Comparison of ENCODE assay signal across 7 cellular contexts in the genomic region with DNA sequence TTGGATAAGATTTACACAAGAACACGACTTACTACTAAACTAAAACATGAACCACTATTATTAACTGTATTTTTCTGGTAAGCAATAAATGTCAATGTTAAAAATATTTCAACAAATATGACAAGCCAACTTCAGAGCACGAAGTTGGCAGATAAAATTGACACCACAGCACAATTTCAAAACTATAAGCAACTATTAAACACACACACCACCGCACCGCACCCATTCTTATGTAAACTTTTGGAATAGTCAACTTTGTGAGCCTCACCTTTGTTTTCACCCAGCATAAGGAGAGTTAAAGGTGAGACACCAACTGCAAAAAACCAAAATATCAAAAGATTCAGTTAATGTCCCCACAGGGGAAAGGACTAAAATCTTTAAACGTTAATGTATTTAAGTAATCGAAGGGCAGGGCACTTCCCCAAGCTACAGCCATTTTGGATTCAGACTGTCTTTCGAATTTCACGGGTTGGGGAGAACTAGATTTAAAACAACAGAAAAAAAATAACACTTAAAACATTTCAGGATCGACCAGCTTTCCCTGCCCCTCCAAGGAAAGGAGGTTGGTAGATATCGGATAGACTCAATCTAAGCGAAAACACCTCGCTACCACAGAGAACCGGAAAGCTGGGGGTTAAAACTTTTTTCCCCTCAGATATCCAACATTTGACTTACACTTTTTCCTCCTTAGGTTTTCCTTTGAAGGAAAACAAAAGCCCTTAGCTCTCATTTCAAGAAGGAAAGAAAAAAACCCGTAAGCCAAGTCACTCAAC. TPM values are rescaled to one million over a fixed set of nuclear protein-coding genes. Genes with fewer than 3 reads are reported as not detected.
DNase-seq lines count a peak whose midpoint lies in the region; ATAC-seq and TF ChIP-seq lines count a peak whose summit lies in the region.

No MANE protein-coding gene starts in this region.

- H3K27ac ChIP-seq in caudate nucleus (ENCODE audit: low read depth, low read length) (peak overlapping the region; percentile 95), mesodermal cell (ENCODE audit: low read depth, low read length, severe bottlenecking) (peak overlapping the region; percentile 86)

- H3K36me3 ChIP-seq in mesodermal cell (ENCODE audit: control insufficient read depth, insufficient read depth, low read length): no peaks in the 10 kb centered on the region

- H3K9me3 ChIP-seq in mesodermal cell (ENCODE audit: control insufficient read depth, low read length): no peaks in the 10 kb centered on the region

- ATAC-seq in HG03442 (IDR thresholded peaks at IDR 0.05; ENCODE audit: unreplicated experiment): no peak

- H3K4me3 ChIP-seq in GM12864 (ENCODE audit: low read depth, low read length) (peak overlapping the region; percentile 100), mesodermal cell (ENCODE audit: extremely low read depth, insufficient read depth, low read length, poor library complexity, severe bottlenecking) (peak overlapping the region; percentile 98)

- WGBS in mesodermal cell (ENCODE audit: insufficient coverage in 2 of 2), 2 experiments: 0% methylated on average over 4 of the region's 14 CpGs; no CpG with 5 or more reads in 1 of the 2 experiments

- peaks cover 3% of the 10 kb centered on the region for H3K4me1 ChIP-seq in mesodermal cell (ENCODE audit: control insufficient read depth, insufficient read depth, low read length, poor library complexity, severe bottlenecking)

- no peak for TF ChIP-seq CTCF in GM12864 (IDR thresholded peaks at IDR 0.05; ENCODE audit: low read depth, low read length, missing control alignments)

- no peak for DNase-seq in GM12864 (ENCODE audit: low read depth)
- DNase-seq in NCI-H1105 treated with DMSO at 0.1 percent for 48 hours (lab: John Stamatoyannopoulos, UW): peak; percentile 46
- no peak for DNase-seq in caudate nucleus (lab: John Stamatoyannopoulos, UW)
- DNase-seq in NCI-H2196 treated with DMSO at 0.1 percent for 48 hours (lab: John Stamatoyannopoulos, UW; ENCODE audit: unreplicated experiment): no peak
- DNase-seq in NCI-H748 (lab: John Stamatoyannopoulos, UW; ENCODE audit: unreplicated experiment): no peak

RNA-seq across cellular contexts. Expression of a gene that starts 0.8 kb away (rescaled TPM):
- 68.8 TPM for polyA plus RNA-seq in mesodermal cell (2013, experiment 1 of 2)
- polyA plus RNA-seq in mesodermal cell (2013, experiment 2 of 2): 64.6 TPM

RNA-seq across cellular contexts. Expression of a gene that starts 2.5 kb away (rescaled TPM):
- polyA plus RNA-seq in mesodermal cell (2013, experiment 1 of 2): 53.5 TPM
- polyA plus RNA-seq in mesodermal cell (2013, experiment 2 of 2): 50.0 TPM
